In the genomic region with DNA sequence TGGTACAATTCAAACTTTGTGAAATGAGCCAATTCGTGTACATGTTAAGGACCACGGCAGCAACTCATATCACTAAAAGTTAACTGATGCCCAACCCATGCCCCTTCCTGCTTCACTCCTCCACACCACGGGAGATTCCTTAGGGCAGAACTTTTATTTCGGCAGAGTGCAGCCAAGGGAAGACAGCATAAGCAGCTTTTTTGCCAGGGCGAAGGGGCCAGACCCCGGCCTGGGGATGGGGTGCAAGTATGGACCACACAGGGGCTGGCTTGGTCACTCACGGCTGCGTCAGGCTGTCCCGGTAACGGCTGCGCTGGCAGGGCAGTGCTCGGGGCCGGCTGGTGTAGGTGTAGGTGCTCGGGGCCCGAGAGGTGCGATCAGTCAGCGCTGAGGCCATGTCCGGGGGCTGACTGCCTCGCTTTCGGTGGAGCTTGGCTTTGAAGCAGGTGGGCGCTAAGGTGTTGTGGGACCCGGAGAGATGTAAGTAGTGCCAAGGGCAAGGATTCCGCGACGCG, we compare ENCODE assay signal across 8 cellular contexts. TPM values are rescaled to one million over a fixed set of nuclear protein-coding genes. Genes with fewer than 3 reads are reported as not detected.
A peak's percentile ranks its signal among the peaks of the same experiment; 100 is the strongest.
DNase-seq lines count a peak whose midpoint lies in the region; ATAC-seq and TF ChIP-seq lines count a peak whose summit lies in the region.

No MANE protein-coding gene starts in this region.

- H3K36me3 ChIP-seq in A673 (ENCODE audit: insufficient read depth, low read length, poor library complexity, severe bottlenecking) (no peaks in the 10 kb centered on the region), heart right ventricle (no peaks in the 10 kb centered on the region), sigmoid colon (no peaks in the 10 kb centered on the region)

- H3K27ac Mint-ChIP-seq in activated B cell treated with CpG ODN at 0.5 μM for 24 hours = peak overlapping the region; percentile 85

- TF ChIP-seq POLR2A in sigmoid colon (IDR thresholded peaks at IDR 0.05) = no peak

- no peaks in the 10 kb centered on the region for H3K27me3 Mint-ChIP-seq in activated B cell treated with CpG ODN at 0.5 μM for 24 hours

- no peaks in the 10 kb centered on the region for H3K9me3 Mint-ChIP-seq in activated B cell treated with CpG ODN at 0.5 μM for 24 hours

- WGBS in heart right ventricle, 2 donors = 1 to 3% methylated on average over 26 of the region's 26 CpGs
- 0 to 1% methylated on average over 26 of the region's 26 CpGs for WGBS in sigmoid colon, 2 donors

- H3K4me3 Mint-ChIP-seq in activated B cell treated with CpG ODN at 0.5 μM for 24 hours = peak overlapping the region; percentile 94

- POLR2A ChIA-PET in A673 (lab: Charles Lee; ENCODE audit: low non-redundant PET) = no interaction called here
- POLR2A ChIA-PET in activated B cell treated with CpG ODN at 0.5 μM for 24 hours (lab: Charles Lee) = interaction anchor here (0.5 to 2.6 kb wide), 23 partner anchors 14 to 790 kb away, joined by 3 to 19 read pairs (median 5); partner anchors contain the start of genes EZR, TAGAP, TCP1 and WTAP

- peak; percentile 31 for DNase-seq in A673 (ENCODE audit: low spot score)
- DNase-seq in activated B cell treated with CpG ODN at 0.5 μM for 24 hours = no peak
- DNase-seq in heart right ventricle = no peak
- no peak for DNase-seq in sigmoid colon
- no peak for DNase-seq in ureter (ENCODE audit: low spot score)
- no peak for DNase-seq in GM13977 (ENCODE audit: low spot score)

- TF ChIP-seq EP300 in sigmoid colon (IDR thresholded peaks at IDR 0.05) = no peak

- in situ Hi-C loops in GM13977 (cut with MboI; ENCODE audit: low pct_unique_long_range_greater_than_20kb, low sequenced_read_pairs, unreplicated experiment) = loop anchor here (25.0 kb wide), 1 partner anchor 787 kb away; no protein-coding TSS in a partner anchor

- CTCF ChIA-PET in A673 (lab: Charles Lee) (no interaction called here), activated B cell treated with CpG ODN at 0.5 μM for 24 hours (lab: Charles Lee) (interaction anchor here (1.4 to 2.7 kb wide), 3 partner anchors 10 to 136 kb away, joined by 4 to 16 read pairs (median 16); no protein-coding TSS in a partner anchor)

- H3K4me1 ChIP-seq in A673 (ENCODE audit: insufficient read depth, low read length, poor library complexity, severe bottlenecking) = peaks cover 17% of the 10 kb centered on the region
- peaks cover 4 to 44% (median 9%) of the 10 kb centered on the region in 9 donors for H3K4me1 ChIP-seq in heart right ventricle
- H3K4me1 ChIP-seq in sigmoid colon = peaks cover 0 to 16% (median 8%) of the 10 kb centered on the region in 4 donors

- H3K9me3 ChIP-seq in A673 (ENCODE audit: low read depth, low read length, poor library complexity, severe bottlenecking) (no peaks in the 10 kb centered on the region), heart right ventricle (no peaks in the 10 kb centered on the region), sigmoid colon (no peaks in the 10 kb centered on the region)

- H3K4me3 ChIP-seq in A673 (ENCODE audit: low read depth, low read length, poor library complexity, severe bottlenecking) (peak overlapping the region; percentile 70), heart right ventricle (peak overlapping the region; percentile 51 to 90 (median 74)), sigmoid colon (peak overlapping the region; percentile 55 to 77 (median 66))

- H3K27ac ChIP-seq in A673 (ENCODE audit: low read depth, low read length, poor library complexity, severe bottlenecking) (peak overlapping the region; percentile 26), heart right ventricle (peak overlapping the region in 9 of 10 donors; percentile 73 to 90 (median 83)), sigmoid colon (peak overlapping the region; percentile 78 to 87 (median 82))

- TF ChIP-seq CTCF in A673 (conservative IDR thresholded peaks at IDR 0.05; ENCODE audit: low read depth, low read length) = no peak
- no peak for TF ChIP-seq CTCF in activated B cell treated with CpG ODN at 0.5 μM for 24 hours (IDR thresholded peaks at IDR 0.05)
- no peak for TF ChIP-seq CTCF in heart right ventricle (IDR thresholded peaks at IDR 0.05)
- TF ChIP-seq CTCF in sigmoid colon (IDR thresholded peaks at IDR 0.05) = no peak
- TF ChIP-seq CTCF in GM13977 (IDR thresholded peaks at IDR 0.05; ENCODE audit: extremely low read depth, insufficient read depth, missing control alignments) = no peak

- ATAC-seq in GM18873 (IDR thresholded peaks at IDR 0.05; ENCODE audit: low FRiP score, unreplicated experiment) = peak; percentile 11
- peak; percentile 28 for ATAC-seq in HG03196 (IDR thresholded peaks at IDR 0.05; ENCODE audit: unreplicated experiment)
- ATAC-seq in activated B cell treated with CpG ODN at 0.5 μM for 24 hours (ENCODE audit: low read depth) = peak; percentile 33
- ATAC-seq in heart right ventricle = peak; percentile 18 to 75 (median 42)

- H3K27me3 ChIP-seq in A673 (replicated peaks; ENCODE audit: insufficient read depth, low read depth, low read length, poor library complexity) (no peaks in the 10 kb centered on the region), heart right ventricle (no peaks in the 10 kb centered on the region), sigmoid colon (no peaks in the 10 kb centered on the region)

- TSS peak; percentile 35 for BruUV-seq in A673 (replicated peaks; lab: Mats Ljungman, UMichigan)

- peaks cover 28% of the 10 kb centered on the region for H3K4me1 Mint-ChIP-seq in activated B cell treated with CpG ODN at 0.5 μM for 24 hours

- intact Hi-C loops in A673 (cut with micrococcal nuclease; ENCODE audit: unreplicated experiment) (no loop called here), activated B cell treated with CpG ODN at 0.5 μM for 24 hours (cut with micrococcal nuclease) (no loop called here), heart right ventricle (cut with DNase I) (no loop called here), sigmoid colon (cut with DNase I) (no loop called here)

- peaks cover 3% of the 10 kb centered on the region for H3K36me3 Mint-ChIP-seq in activated B cell treated with CpG ODN at 0.5 μM for 24 hours (ENCODE audit: low read depth)

RNA-seq across cellular contexts. Expression of gene RSPH3, which starts 0.8 kb away (rescaled TPM):
- total RNA-seq in A673 (2021) = 4.0 and 5.6 TPM in 2 replicates
- total RNA-seq in activated B cell treated with CpG ODN at 0.5 μM for 24 hours = 1.9 and 2.4 TPM in 2 replicates
- 10 to 100 TPM in 7 of 10 donors, 1 to 10 TPM in 3; 7.2 to 11.7 (median 10.3) TPM for total RNA-seq in heart right ventricle
- polyA plus RNA-seq in heart right ventricle = 1 to 10 TPM; 2.3 to 2.8 TPM
- 10 to 100 TPM in 2 of 4 donors, 1 to 10 TPM in 2; 8.1 to 13.6 (median 9.6) TPM for total RNA-seq in sigmoid colon
- polyA plus RNA-seq in sigmoid colon = 1 to 10 TPM; 6.0 to 7.2 (median 6.2) TPM
- 15.0 TPM for total RNA-seq in ureter

RNA-seq across cellular contexts. Expression of gene TAGAP, which starts 45.6 kb away (rescaled TPM):
- total RNA-seq in A673 (2021) (0.11 TPM in 1 of 2 replicates, not detected in the other), activated B cell treated with CpG ODN at 0.5 μM for 24 hours (129 TPM in 2 replicates), heart right ventricle (1 to 10 TPM in 5 of 10 donors, under 1 TPM in 5; 0.45 to 6.5 (median 0.98) TPM), sigmoid colon (1 to 10 TPM; 1.2 to 1.8 (median 1.5) TPM), ureter (4.9 TPM)
- polyA plus RNA-seq in heart right ventricle (under 1 TPM; 0.28 to 0.37 TPM), sigmoid colon (10 to 100 TPM in 1 of 3 donors, 1 to 10 TPM in 2; 1.2 to 13.6 (median 1.8) TPM)

Comparison
In these comparisons a context has a peak if more than half of its experiments do, and no peak if none do; other contexts are left out.
1. H3K27ac ChIP-seq: peak in every context shown above with its lines; median percentile 83 in heart right ventricle; 82 in sigmoid colon; 26 in A673.
2. RNA of gene TAGAP, which starts 45.6 kb away (total RNA-seq): 129 TPM in activated B cell treated with CpG ODN at 0.5 μM for 24 hours; 4.9 TPM in ureter (single experiment), 1.2 to 1.8 TPM in sigmoid colon, 0.45 to 6.5 TPM in heart right ventricle and 0.11 TPM in A673; every median in the first group is over 10 times any median in the second.
3. Peak in every context shown above with its lines, with median percentiles within 50 percentile points of each other: H3K4me3 ChIP-seq and ATAC-seq.